Comparison of ENCODE assay signal across 17 cellular contexts in the genomic region with DNA sequence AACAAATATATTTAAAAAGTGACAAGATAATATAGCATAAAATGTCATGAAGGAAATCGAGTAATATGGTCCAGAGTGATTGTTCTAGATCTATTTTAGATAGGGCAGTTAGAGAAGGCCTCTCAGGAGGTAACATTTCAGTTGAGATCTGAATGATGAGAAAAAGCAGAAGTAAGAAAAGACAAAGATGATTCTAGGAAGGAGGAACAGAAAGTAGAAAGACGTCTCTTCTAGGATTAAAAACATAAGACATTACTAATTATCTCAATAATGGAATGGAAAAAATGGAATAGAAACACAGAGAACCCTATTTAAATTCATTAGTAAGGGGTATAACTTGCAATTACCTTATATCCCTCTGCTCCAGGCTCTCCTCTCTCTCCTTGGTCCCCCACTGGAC.
A peak's percentile ranks its signal among the peaks of the same experiment; 100 is the strongest.
DNase-seq lines count a peak whose midpoint lies in the region; ATAC-seq lines count a peak whose summit lies in the region.
"Had no signal": no experiment of that assay in that cellular context is flagged by ENCODE, and none has a peak within 500 bp of the region (broad histone marks: within the 10 kb centered on the region; RNA-seq: fewer than 3 reads in every experiment).

No MANE protein-coding gene starts in this region.

- peak; percentile 93 for ATAC-seq in GM19043 (IDR thresholded peaks at IDR 0.05; ENCODE audit: low read depth, unreplicated experiment)
- peak; percentile 69 for ATAC-seq in HG02642 (IDR thresholded peaks at IDR 0.05; ENCODE audit: poor library complexity, unreplicated experiment)
- ATAC-seq in HG03565 (IDR thresholded peaks at IDR 0.05; ENCODE audit: unreplicated experiment), result peak; percentile 97
- ATAC-seq in left cardiac atrium, result no peak
- ATAC-seq: foreskin keratinocyte, left colon had no signal

- H3K27me3 ChIP-seq in BLaER1, result no peaks in the 10 kb centered on the region
- H3K27me3 ChIP-seq: neutrophil had no signal

- H3K9me3 ChIP-seq in BLaER1, result no peaks in the 10 kb centered on the region
- H3K9me3 ChIP-seq: neutrophil, SJSA1 had no signal

- no peak overlapping the region for H3K4me3 ChIP-seq in BLaER1
- H3K4me3 ChIP-seq: coronary artery, SJSA1 had no signal

- H4K20me1 ChIP-seq in BLaER1, result no peaks in the 10 kb centered on the region

- H3K36me3 ChIP-seq in BLaER1, result no peaks in the 10 kb centered on the region
- H3K36me3 ChIP-seq: neutrophil, SJSA1 had no signal

- no peak overlapping the region for H3K27ac ChIP-seq in BLaER1
- H3K27ac ChIP-seq: coronary artery, foreskin keratinocyte, neutrophil, SJSA1 had no signal

- intact Hi-C loops in left cardiac atrium (cut with DNase I), result no loop called here

- peaks cover 7% of the 10 kb centered on the region; the same call in 1 of the 2 replicates for H3K4me1 ChIP-seq in BLaER1
- H3K4me1 ChIP-seq: foreskin keratinocyte, SJSA1 had no signal

- H3K9ac ChIP-seq in BLaER1, result no peak overlapping the region

- DNase-seq in left cardiac atrium, result no peak
- no peak for DNase-seq in hypothalamus (lab: John Stamatoyannopoulos, UW)
- DNase-seq in SHP77 (lab: John Stamatoyannopoulos, UW), result no peak
- DNase-seq in activated T-cell treated with anti-CD3 and anti-CD28 coated beads, Interleukin-2, amount 50 U/mL, for 48 hours, result no peak
- DNase-seq: activated CD4-positive, alpha-beta T cell treated with anti-CD3 and anti-CD28 coated beads, Interleukin-2, amount 50 U/mL, for 1 hour; activated naive CD4-positive, alpha-beta T cell treated with anti-CD3 and anti-CD28 coated beads, Interleukin-2, amount 10 ng/mL, durations not matched to agents 7 days and 5 days; DMS79 treated with DMSO at 0.1 percent for 48 hours; foreskin keratinocyte; left colon; stimulated activated CD4-positive, alpha-beta T cell treated with anti-CD3 and anti-CD28 coated beads, Interleukin-1b, Interleukin-23, amount 100 ng/mL, for 48 hours had no signal

- peak overlapping the region; percentile 17; the same call in 1 of the 2 replicates for H3K4me2 ChIP-seq in BLaER1

Comparison
In these comparisons a context has a peak if more than half of its experiments do, and no peak if none do; other contexts are left out.
1. ATAC-seq: peak in GM19043 (single experiment), HG02642 (single experiment) and HG03565 (single experiment); none in left cardiac atrium (0 of 2).